ENCODE assay signal across 19 cellular contexts in the genomic region with DNA sequence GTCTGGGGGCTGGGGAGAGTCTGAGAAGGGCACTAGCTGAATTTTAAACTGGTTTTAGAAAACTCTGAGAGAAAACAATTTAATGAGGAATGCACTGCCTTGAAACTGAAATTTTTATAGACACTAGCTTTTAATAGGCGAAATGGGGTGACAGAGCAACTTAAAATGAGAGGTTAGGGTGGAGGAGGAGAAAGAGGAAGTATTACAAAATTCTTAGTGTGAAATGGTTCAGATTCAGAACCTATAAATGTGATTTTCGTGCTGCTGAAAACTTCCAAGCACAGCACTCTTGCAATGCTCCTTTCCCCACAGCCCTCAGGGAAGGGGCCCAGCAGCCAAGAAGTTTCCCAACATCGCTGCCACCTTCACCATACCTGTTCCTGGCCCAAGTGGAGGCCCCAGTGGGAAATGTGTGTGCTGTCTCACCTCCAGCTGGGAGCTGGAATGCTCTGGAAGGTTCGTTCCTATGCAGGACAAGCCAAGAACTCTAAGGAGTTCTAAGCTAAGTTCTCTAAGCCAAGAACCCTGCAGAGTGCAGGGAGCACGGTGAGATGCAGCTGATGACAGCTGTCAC.
A peak's percentile ranks its signal among the peaks of the same experiment; 100 is the strongest.
DNase-seq lines count a peak whose midpoint lies in the region; TF ChIP-seq lines count a peak whose summit lies in the region.
"Had no signal": no experiment of that assay in that cellular context is flagged by ENCODE, and none has a peak within 500 bp of the region (broad histone marks: within the 10 kb centered on the region; RNA-seq: fewer than 3 reads in every experiment).

No MANE protein-coding gene starts in this region.

- H3K4ac ChIP-seq in mesenchymal stem cell (ENCODE audit: low read depth in 1 of 2, low read length in 2 of 2) = no peak overlapping the region

- TF ChIP-seq CTCF in MM.1S (IDR thresholded peaks at IDR 0.05; ENCODE audit: low read length) = no peak
- TF ChIP-seq CTCF in nephron progenitor cell (IDR thresholded peaks at IDR 0.05) = no peak
- TF ChIP-seq CTCF in neural progenitor cell (IDR thresholded peaks at IDR 0.05) = no peak

- peaks cover 10% of the 10 kb centered on the region for H3K79me1 ChIP-seq in mesenchymal stem cell (replicated peaks; ENCODE audit: low read length, poor library complexity, severe bottlenecking)

- no peak overlapping the region for H3K4me3 Mint-ChIP-seq in nephron progenitor cell
- H3K4me3 Mint-ChIP-seq in neural progenitor cell = no peak overlapping the region
- H3K4me3 Mint-ChIP-seq: activated B cell treated with CpG ODN at 0.5 μM for 24 hours; activated CD4-positive, alpha-beta memory T cell treated with anti-CD3 and anti-CD28 coated beads for 36 hours; stimulated activated effector memory CD8-positive, alpha-beta T cell treated with anti-CD3 and anti-CD28 coated beads, Interleukin-12 subunit alpha, Interleukin-12 subunit beta, amount 100 ng/mL, for 72 hours; T-helper 1 cell treated with Interleukin-12 subunit alpha and Interleukin-12 subunit beta and Interleukin-4 antibody, amounts not matched to agents 30 μg/mL and 1 μg/mL, for 36 hours had no signal

- H3K4me2 ChIP-seq in MM.1S (ENCODE audit: low read depth, low read length) (peak overlapping the region; percentile 58; the same call in 1 of the 2 replicates), neural progenitor cell (no peak overlapping the region), mesenchymal stem cell (ENCODE audit: low read length, poor library complexity, severe bottlenecking) (no peak overlapping the region)
- H3K4me2 ChIP-seq: hepatocyte had no signal

- H3K9me2 ChIP-seq in MM.1S (replicated peaks; ENCODE audit: insufficient read depth, low read length) = no peaks in the 10 kb centered on the region

- H3K79me2 ChIP-seq in MM.1S (ENCODE audit: low read length) (no peaks in the 10 kb centered on the region), neural progenitor cell (ENCODE audit: low read depth) (no peaks in the 10 kb centered on the region)
- H3K79me2 ChIP-seq: hepatocyte had no signal

- H4K8ac ChIP-seq in mesenchymal stem cell (ENCODE audit: low read length) = no peak overlapping the region

- no peak overlapping the region for H3K9ac ChIP-seq in MM.1S (ENCODE audit: low read length)
- H3K9ac ChIP-seq in neural progenitor cell = no peak overlapping the region
- no peak overlapping the region for H3K9ac ChIP-seq in mesenchymal stem cell (ENCODE audit: low read length)

- H3K4me3 ChIP-seq in MM.1S (ENCODE audit: low read length) = no peak overlapping the region
- H3K4me3 ChIP-seq in neural progenitor cell = no peak overlapping the region
- H3K4me3 ChIP-seq in mesenchymal stem cell (ENCODE audit: insufficient read depth in 1 of 2, low read depth in 1 of 2, low read length in 2 of 2) = no peak overlapping the region
- H3K4me3 ChIP-seq: hepatocyte, skin epidermis, suprapubic skin had no signal

- no peaks in the 10 kb centered on the region for H3K36me3 ChIP-seq in MM.1S (replicated peaks; ENCODE audit: insufficient read depth, low read length)
- no peaks in the 10 kb centered on the region for H3K36me3 ChIP-seq in neural progenitor cell
- peaks cover 5 to 13% of the 10 kb centered on the region in 2 experiments for H3K36me3 ChIP-seq in mesenchymal stem cell (ENCODE audit: control insufficient read depth in 1 of 2, insufficient read depth in 2 of 2, low read depth in 1 of 2, low read length in 2 of 2)
- H3K36me3 ChIP-seq: suprapubic skin had no signal

- H3K4me1 ChIP-seq in MM.1S (ENCODE audit: low read length) (peaks cover 37% of the 10 kb centered on the region), neural progenitor cell (no peaks in the 10 kb centered on the region), mesenchymal stem cell (ENCODE audit: control insufficient read depth, insufficient read depth, low read depth, low read length) (no peaks in the 10 kb centered on the region)

- 0 out of 2 replicates have a peak overlapping the region, but pooled peaks have one; percentile 46 for H2AFZ ChIP-seq in MM.1S (ENCODE audit: low read length)
- no peak overlapping the region for H2AFZ ChIP-seq in neural progenitor cell (replicated peaks)
- no peak overlapping the region for H2AFZ ChIP-seq in mesenchymal stem cell (ENCODE audit: low read depth, low read length)
- H2AFZ ChIP-seq: hepatocyte had no signal

- H3K27me3 Mint-ChIP-seq in nephron progenitor cell (ENCODE audit: low read depth, poor library complexity) = peaks cover 27% of the 10 kb centered on the region
- H3K27me3 Mint-ChIP-seq in neural progenitor cell (ENCODE audit: insufficient read depth, low read depth) = peaks cover 6% of the 10 kb centered on the region
- H3K27me3 Mint-ChIP-seq: activated B cell treated with CpG ODN at 0.5 μM for 24 hours; activated CD4-positive, alpha-beta memory T cell treated with anti-CD3 and anti-CD28 coated beads for 36 hours had no signal

- no peak overlapping the region for H2BK120ac ChIP-seq in mesenchymal stem cell (ENCODE audit: low read depth, low read length)

- H4K20me1 ChIP-seq in MM.1S (ENCODE audit: insufficient read depth, low read length) (no peaks in the 10 kb centered on the region), neural progenitor cell (ENCODE audit: low read depth) (peaks cover 6% of the 10 kb centered on the region)

- no peak overlapping the region for H3K14ac ChIP-seq in mesenchymal stem cell (ENCODE audit: low read length in 2 of 2)

- H2BK5ac ChIP-seq in mesenchymal stem cell (ENCODE audit: low read depth, low read length, poor library complexity, severe bottlenecking) = no peak overlapping the region

- H2AK5ac ChIP-seq in mesenchymal stem cell (ENCODE audit: low read length, severe bottlenecking) = no peak overlapping the region

- no peaks in the 10 kb centered on the region for H3K9me3 ChIP-seq in MM.1S (replicated peaks; ENCODE audit: insufficient read depth, low read length)
- H3K9me3 ChIP-seq in neural progenitor cell (ENCODE audit: low read depth) = no peaks in the 10 kb centered on the region
- no peaks in the 10 kb centered on the region for H3K9me3 ChIP-seq in mesenchymal stem cell (ENCODE audit: control insufficient read depth, low read length)
- H3K9me3 ChIP-seq: suprapubic skin had no signal

- 77% methylated on average over 5 of the region's 5 CpGs for WGBS in mesenchymal stem cell

- H3K27ac ChIP-seq in MM.1S (ENCODE audit: low read length) (no peak overlapping the region; the same call in 1 of the 2 replicates), neural progenitor cell (no peak overlapping the region), mesenchymal stem cell (ENCODE audit: low read length, poor library complexity, severe bottlenecking) (no peak overlapping the region)
- H3K27ac ChIP-seq: hepatocyte, skin epidermis, suprapubic skin had no signal

- no peak overlapping the region for H3K23ac ChIP-seq in mesenchymal stem cell (ENCODE audit: low read length in 2 of 2)

- H4K91ac ChIP-seq in mesenchymal stem cell (ENCODE audit: low read length) = no peak overlapping the region

- peak; percentile 34 for DNase-seq in CD1c-positive myeloid dendritic cell (ENCODE audit: extremely low spot score)
- no peak for DNase-seq in MM.1S
- DNase-seq in SKM-1 (lab: John Stamatoyannopoulos, UW; ENCODE audit: unreplicated experiment) = peak; percentile 14
- no peak for DNase-seq in nephron progenitor cell
- no peak for DNase-seq in cerebellar nuclear complex (lab: John Stamatoyannopoulos, UW)
- no peak for DNase-seq in neural progenitor cell (ENCODE audit: low spot score)
- no peak for DNase-seq in mesenchymal stem cell
- DNase-seq: activated B cell treated with CpG ODN at 0.5 μM for 24 hours; activated CD4-positive, alpha-beta memory T cell treated with anti-CD3 and anti-CD28 coated beads for 36 hours; Calu3; NCI-H1694 treated with DMSO at 0.1 percent for 48 hours; PC-3; SHP77 treated with DMSO at 0.1 percent for 48 hours; stimulated activated CD4-positive, alpha-beta T cell treated with anti-CD3 and anti-CD28 coated beads, Interleukin-1b, Interleukin-23, amount 100 ng/mL, for 48 hours had no signal

- no peaks in the 10 kb centered on the region for H3K9me3 Mint-ChIP-seq in nephron progenitor cell
- H3K9me3 Mint-ChIP-seq in neural progenitor cell = no peaks in the 10 kb centered on the region
- H3K9me3 Mint-ChIP-seq: activated B cell treated with CpG ODN at 0.5 μM for 24 hours; activated CD4-positive, alpha-beta memory T cell treated with anti-CD3 and anti-CD28 coated beads for 36 hours; stimulated activated effector memory CD8-positive, alpha-beta T cell treated with anti-CD3 and anti-CD28 coated beads, Interleukin-12 subunit alpha, Interleukin-12 subunit beta, amount 100 ng/mL, for 72 hours; T-helper 1 cell treated with Interleukin-12 subunit alpha and Interleukin-12 subunit beta and Interleukin-4 antibody, amounts not matched to agents 30 μg/mL and 1 μg/mL, for 36 hours had no signal

- no peak overlapping the region for H2BK15ac ChIP-seq in mesenchymal stem cell (ENCODE audit: low read depth, poor library complexity, severe bottlenecking)

- H2BK12ac ChIP-seq in mesenchymal stem cell (ENCODE audit: low read length in 2 of 2) = peak overlapping the region in 1 of 2 experiments; percentile 12

- H3F3A ChIP-seq in MM.1S (ENCODE audit: insufficient read depth, low read length) = peaks cover 21% of the 10 kb centered on the region
- H3F3A ChIP-seq in neural progenitor cell (ENCODE audit: low read depth) = no peaks in the 10 kb centered on the region

- H3K27ac Mint-ChIP-seq in nephron progenitor cell (peak overlapping the region; percentile 38), neural progenitor cell (no peak overlapping the region)
- H3K27ac Mint-ChIP-seq: activated B cell treated with CpG ODN at 0.5 μM for 24 hours; activated CD4-positive, alpha-beta memory T cell treated with anti-CD3 and anti-CD28 coated beads for 36 hours; stimulated activated effector memory CD8-positive, alpha-beta T cell treated with anti-CD3 and anti-CD28 coated beads, Interleukin-12 subunit alpha, Interleukin-12 subunit beta, amount 100 ng/mL, for 72 hours; T-helper 1 cell treated with Interleukin-12 subunit alpha and Interleukin-12 subunit beta and Interleukin-4 antibody, amounts not matched to agents 30 μg/mL and 1 μg/mL, for 36 hours had no signal

- peaks cover 23% of the 10 kb centered on the region for H3K4me1 Mint-ChIP-seq in nephron progenitor cell
- H3K4me1 Mint-ChIP-seq in neural progenitor cell = peaks cover 20% of the 10 kb centered on the region

- H3K27me3 ChIP-seq in MM.1S (replicated peaks; ENCODE audit: insufficient read depth, low read length) (no peaks in the 10 kb centered on the region), neural progenitor cell (no peaks in the 10 kb centered on the region), mesenchymal stem cell (ENCODE audit: control insufficient read depth in 1 of 2, insufficient read depth in 1 of 2, low read length in 2 of 2) (no peaks in the 10 kb centered on the region)
- H3K27me3 ChIP-seq: hepatocyte, suprapubic skin had no signal

- peaks cover 20% of the 10 kb centered on the region for H3K36me3 Mint-ChIP-seq in nephron progenitor cell (ENCODE audit: low read depth)
- H3K36me3 Mint-ChIP-seq in neural progenitor cell = peaks cover 10% of the 10 kb centered on the region
- H3K36me3 Mint-ChIP-seq: activated CD4-positive, alpha-beta memory T cell treated with anti-CD3 and anti-CD28 coated beads for 36 hours; stimulated activated effector memory CD8-positive, alpha-beta T cell treated with anti-CD3 and anti-CD28 coated beads, Interleukin-12 subunit alpha, Interleukin-12 subunit beta, amount 100 ng/mL, for 72 hours had no signal

- peak overlapping the region in 1 of 2 experiments; percentile 37 for H3K18ac ChIP-seq in mesenchymal stem cell (ENCODE audit: low read depth in 1 of 2, low read length in 2 of 2)

Comparison
In these comparisons a context has a peak if more than half of its experiments do, and no peak if none do; other contexts are left out.
1. DNase-seq: peak in CD1c-positive myeloid dendritic cell (single experiment) and SKM-1 (single experiment); none in MM.1S (single experiment), nephron progenitor cell (single experiment), cerebellar nuclear complex (0 of 2), neural progenitor cell (single experiment) and mesenchymal stem cell (single experiment).